Comparison of ENCODE assay signal across 19 cellular contexts in the genomic region with DNA sequence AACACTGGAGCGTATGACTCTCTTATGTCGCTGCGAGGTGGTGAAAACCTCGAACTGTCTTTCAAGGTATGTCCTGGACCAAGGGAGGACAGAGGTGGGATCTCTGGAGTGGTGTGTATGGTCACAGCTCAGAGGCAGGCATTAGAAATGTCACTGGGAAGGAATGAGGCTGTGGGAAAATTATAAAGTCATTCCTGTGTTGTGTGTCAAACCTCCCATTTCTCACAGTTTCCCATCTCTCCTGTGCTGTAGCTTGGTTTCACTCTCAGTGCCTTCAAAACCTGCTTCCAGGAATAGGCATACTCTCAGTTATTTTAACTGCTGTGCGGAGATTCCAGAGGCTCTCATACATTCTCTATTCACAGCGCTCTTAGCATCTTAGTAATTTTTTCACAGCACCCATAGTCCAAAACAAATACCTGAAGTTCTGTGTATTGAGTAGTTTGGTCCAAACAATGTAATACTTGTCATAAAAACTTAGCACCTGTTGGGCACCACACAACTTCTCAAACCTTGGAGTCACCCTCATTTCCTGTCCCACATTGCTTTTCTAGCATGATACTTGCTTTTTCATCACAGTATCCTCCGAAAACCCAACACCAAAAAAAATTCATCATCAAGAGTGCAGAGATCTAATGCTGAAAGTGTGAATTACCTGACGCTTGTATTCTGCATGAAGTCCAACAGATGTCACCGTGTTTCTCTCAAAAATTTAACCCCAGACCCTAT.
DNase-seq lines count a peak whose midpoint lies in the region; ATAC-seq and TF ChIP-seq lines count a peak whose summit lies in the region.
"Had no signal": no experiment of that assay in that cellular context is flagged by ENCODE, and none has a peak within 500 bp of the region (broad histone marks: within the 10 kb centered on the region; RNA-seq: fewer than 3 reads in every experiment).

No MANE protein-coding gene starts in this region.

- H3K27me3 ChIP-seq in Loucy (ENCODE audit: insufficient read depth, low read length, poor library complexity, severe bottlenecking): no peaks in the 10 kb centered on the region

- H3K36me3 ChIP-seq in Loucy (ENCODE audit: insufficient read depth, low read length): no peaks in the 10 kb centered on the region

- no peaks in the 10 kb centered on the region for H3K4me1 ChIP-seq in Loucy (ENCODE audit: insufficient read depth, low read length, poor library complexity, severe bottlenecking)

- H3K9ac ChIP-seq in Loucy (ENCODE audit: low read depth, low read length, poor library complexity, severe bottlenecking): no peak overlapping the region

- H3K9me3 ChIP-seq in Loucy (ENCODE audit: insufficient read depth, low read depth, low read length): no peaks in the 10 kb centered on the region

- peak; percentile 53 for DNase-seq in AG08395 (ENCODE audit: low spot score)
- peak; percentile 15 for DNase-seq in ELR (ENCODE audit: low read depth)
- DNase-seq in hepatic stellate cell (ENCODE audit: low spot score): peak; percentile 40
- no peak for DNase-seq in cortex of kidney (lab: John Stamatoyannopoulos, UW)
- DNase-seq in epidermal melanocyte (ENCODE audit: insufficient read length, low spot score): no peak
- DNase-seq: DMS153, H7, KBM-7, NCI-H1092, NCI-H1694, NCI-H2107, NCI-H2227 treated with DMSO at 0.1 percent for 48 hours, OCI-M1, SHP77 treated with DMSO at 0.1 percent for 48 hours, T-helper 1 cell had no signal

- no peak overlapping the region for H3K4me3 ChIP-seq in Loucy (ENCODE audit: low read length, poor library complexity, severe bottlenecking)

- H2AFZ ChIP-seq in Loucy (ENCODE audit: low read length): no peak overlapping the region

- TF ChIP-seq CTCF in Loucy (conservative IDR thresholded peaks at IDR 0.05; ENCODE audit: low read length): peak; percentile 42

- ATAC-seq in GM19463 (IDR thresholded peaks at IDR 0.05; ENCODE audit: unreplicated experiment) (no peak), GM18870 (IDR thresholded peaks at IDR 0.05; ENCODE audit: unreplicated experiment) (no peak)
- ATAC-seq: SK-N-SH treated with all-trans-retinoic acid at 6 μM for 48 hours had no signal

- no peaks in the 10 kb centered on the region for H3K79me2 ChIP-seq in Loucy (ENCODE audit: insufficient read depth, low read length)

- H3F3A ChIP-seq in Loucy (ENCODE audit: low read depth): no peaks in the 10 kb centered on the region

- H3K4me2 ChIP-seq in Loucy (ENCODE audit: low read depth, low read length, poor library complexity, severe bottlenecking): no peak overlapping the region

- no peaks in the 10 kb centered on the region for H3K9me2 ChIP-seq in Loucy (replicated peaks; ENCODE audit: low read depth, low read length)

- H4K20me1 ChIP-seq in Loucy (ENCODE audit: insufficient read depth, low read length, poor library complexity, severe bottlenecking): no peaks in the 10 kb centered on the region

Comparison
In these comparisons a context has a peak if more than half of its experiments do, and no peak if none do; other contexts are left out.
1. DNase-seq: peak in AG08395 (single experiment), ELR (single experiment) and hepatic stellate cell (single experiment); none in cortex of kidney (single experiment) and epidermal melanocyte (single experiment).